Comparison of ENCODE assay signal across 12 cellular contexts in genomic region chr1:229118662-229119061, GRCh38.
DNase-seq lines count a peak whose midpoint lies in the region; ATAC-seq and TF ChIP-seq lines count a peak whose summit lies in the region.
"Had no signal": no experiment of that assay in that cellular context is flagged by ENCODE, and none has a peak within 500 bp of the region (broad histone marks: within the 10 kb centered on the region; RNA-seq: fewer than 3 reads in every experiment).

No MANE protein-coding gene starts in this region.

- CTCF ChIA-PET in HEK293 (lab: Yijun Ruan, JAX) (interaction anchor here (1.8 kb wide), 1 partner anchor 27 kb away, joined by 4 read pairs; no protein-coding TSS in a partner anchor), OCI-LY7 (lab: Charles Lee; ENCODE audit: unreplicated experiment) (interaction anchor here (0.6 kb wide), 1 partner anchor 519 kb away, joined by 3 read pairs; no protein-coding TSS in a partner anchor)

- no peak for TF ChIP-seq CTCF in HEK293 (tag by site-specific recombination; IDR thresholded peaks at IDR 0.05)
- TF ChIP-seq CTCF in body of pancreas (IDR thresholded peaks at IDR 0.05) = no peak
- TF ChIP-seq CTCF in thyroid gland (IDR thresholded peaks at IDR 0.05) = no peak
- no peak for TF ChIP-seq CTCF in OCI-LY7 (conservative IDR thresholded peaks at IDR 0.05; ENCODE audit: low read length)

- no peaks in the 10 kb centered on the region for H3K79me2 ChIP-seq in OCI-LY7 (ENCODE audit: insufficient read depth, low read depth, low read length)

- H2AFZ ChIP-seq in OCI-LY7 (ENCODE audit: low read length) = no peak overlapping the region

- DNase-seq in body of pancreas (no peak), thyroid gland (no peak), cerebellar nuclear complex (lab: John Stamatoyannopoulos, UW) (no peak), OCI-LY7 (ENCODE audit: low spot score) (no peak)
- no peak for DNase-seq in stimulated activated CD4-positive, alpha-beta T cell treated with anti-CD3 and anti-CD28 coated beads, Interleukin-4, amount 100 ng/mL, for 1 hour
- DNase-seq: Caco-2, Karpas-422, NCI-H187 treated with DMSO at 0.1 percent for 48 hours, NCI-H526 treated with DMSO at 0.1 percent for 48 hours, SIG-M5 had no signal

- ATAC-seq in body of pancreas = no peak

- H3K27ac ChIP-seq in HEK293 (ENCODE audit: extremely low read depth, low read depth, low read length) = no peak overlapping the region
- H3K27ac ChIP-seq in body of pancreas = peak overlapping the region; percentile 86 to 97 (median 90)
- peak overlapping the region; percentile 54 for H3K27ac ChIP-seq in muscle layer of colon (ENCODE audit: low read depth, low read length)
- peak overlapping the region; percentile 91 to 98 (median 94) for H3K27ac ChIP-seq in thyroid gland
- no peak overlapping the region for H3K27ac ChIP-seq in OCI-LY7 (ENCODE audit: low read depth, low read length, poor library complexity, severe bottlenecking)

- no TSS peak for BruUV-seq in OCI-LY7 (replicated peaks; lab: Mats Ljungman, UMichigan)

- H3K36me3 ChIP-seq in HEK293 (ENCODE audit: control insufficient read depth in 2 of 2, insufficient read depth in 1 of 2, low read length in 2 of 2) (no peaks in the 10 kb centered on the region), body of pancreas (replicated peaks in 1 of 2; ENCODE audit: insufficient read depth in 1 of 2, low read depth in 2 of 2) (no peaks in the 10 kb centered on the region), muscle layer of colon (ENCODE audit: insufficient read depth, low read length) (no peaks in the 10 kb centered on the region), thyroid gland (no peaks in the 10 kb centered on the region), OCI-LY7 (ENCODE audit: insufficient read depth, low read length) (no peaks in the 10 kb centered on the region)

- H3K4me1 ChIP-seq in HEK293 (ENCODE audit: control insufficient read depth, insufficient read depth, low read length) (peaks cover 14% of the 10 kb centered on the region), body of pancreas (peaks cover 53% of the 10 kb centered on the region), muscle layer of colon (ENCODE audit: insufficient read depth, low read length) (peaks cover 39% of the 10 kb centered on the region), thyroid gland (peaks cover 38 to 59% of the 10 kb centered on the region in 2 donors), OCI-LY7 (ENCODE audit: insufficient read depth, low read length, poor library complexity, severe bottlenecking) (peaks cover 6% of the 10 kb centered on the region)

- no peaks in the 10 kb centered on the region for H3K9me2 ChIP-seq in OCI-LY7 (ENCODE audit: insufficient read depth, low read length)

- 85% methylated on average over 2 of the region's 2 CpGs for WGBS in body of pancreas, 2 donors
- 79 to 90% methylated on average over 1 to 2 of the region's 2 CpGs for WGBS in thyroid gland, 2 donors

- no peaks in the 10 kb centered on the region for H3K9me3 ChIP-seq in HEK293 (ENCODE audit: control insufficient read depth, insufficient read depth, low read depth, low read length)
- no peaks in the 10 kb centered on the region for H3K9me3 ChIP-seq in body of pancreas
- no peaks in the 10 kb centered on the region for H3K9me3 ChIP-seq in muscle layer of colon (ENCODE audit: low read length)
- H3K9me3 ChIP-seq in thyroid gland = no peaks in the 10 kb centered on the region
- H3K9me3 ChIP-seq in OCI-LY7 (ENCODE audit: low read length) = no peaks in the 10 kb centered on the region
- H3K9me3 ChIP-seq: Caco-2 had no signal

- H3K4me3 ChIP-seq in HEK293 (ENCODE audit: low read depth, low read length) (no peak overlapping the region), body of pancreas (no peak overlapping the region), muscle layer of colon (ENCODE audit: low read depth in 1 of 2, low read length in 2 of 2) (no peak overlapping the region), thyroid gland (replicated peaks in 1 of 3) (no peak overlapping the region), OCI-LY7 (ENCODE audit: low read depth, low read length, poor library complexity, severe bottlenecking) (no peak overlapping the region)

- POLR2A ChIA-PET in HEK293 (lab: Yijun Ruan, JAX) (interaction anchor here (0.8 kb wide), 1 partner anchor 30 kb away, joined by 3 read pairs; no protein-coding TSS in a partner anchor), OCI-LY7 (lab: Charles Lee) (interaction anchor here (0.7 kb wide), 1 partner anchor 10 kb away, joined by 3 read pairs; no protein-coding TSS in a partner anchor)

- intact Hi-C loops in body of pancreas (cut with DNase I) (no loop called here), thyroid gland (cut with DNase I) (no loop called here), OCI-LY7 (cut with micrococcal nuclease; ENCODE audit: unreplicated experiment) (no loop called here)

- H3K9ac ChIP-seq in muscle layer of colon (ENCODE audit: low read length) = no peak overlapping the region

- no peaks in the 10 kb centered on the region for H4K20me1 ChIP-seq in OCI-LY7 (ENCODE audit: insufficient read depth, low read length)

- TF ChIP-seq POLR2A in body of pancreas (IDR thresholded peaks at IDR 0.05) = no peak
- no peak for TF ChIP-seq POLR2A in thyroid gland (IDR thresholded peaks at IDR 0.05)

- H3K4me2 ChIP-seq in OCI-LY7 (ENCODE audit: low read length) = no peak overlapping the region

- H3K27me3 ChIP-seq in body of pancreas = no peaks in the 10 kb centered on the region
- no peaks in the 10 kb centered on the region for H3K27me3 ChIP-seq in muscle layer of colon (ENCODE audit: control insufficient read depth in 1 of 2, insufficient read depth in 2 of 2, low read length in 2 of 2)
- H3K27me3 ChIP-seq in thyroid gland = no peaks in the 10 kb centered on the region

TF ChIP-seq in HEK293, 187 proteins besides CTCF, POLR2A, EP300 and RAD21:
- TF ChIP-seq KLF1 (tag by site-specific recombination; IDR thresholded peaks at IDR 0.05) (no peak), SP7 (tag by site-specific recombination; IDR thresholded peaks at IDR 0.05) (no peak), ZNF768 (tag by site-specific recombination; IDR thresholded peaks at IDR 0.05) (no peak), SCRT1 (tag by site-specific recombination; IDR thresholded peaks at IDR 0.05; ENCODE audit: borderline replicate concordance) (peak; percentile 83), ZFP69B (tag by site-specific recombination; IDR thresholded peaks at IDR 0.05) (no peak), SCRT2 (tag by site-specific recombination; IDR thresholded peaks at IDR 0.05) (peak; percentile 86), ZNF18 (tag by site-specific recombination; IDR thresholded peaks at IDR 0.05) (no peak), FEZF1 (tag by site-specific recombination; IDR thresholded peaks at IDR 0.05) (no peak)

Comparison
In these comparisons a context has a peak if more than half of its experiments do, and no peak if none do; other contexts are left out.
1. H3K27ac ChIP-seq: peak in body of pancreas (4 of 4), muscle layer of colon (single experiment) and thyroid gland (3 of 3); none in HEK293 (single experiment) and OCI-LY7 (single experiment).